1 cellular context compared by ENCODE assay signal in genomic region chr11:116366980-116367640, GRCh38.
TF ChIP-seq lines count a peak whose summit lies in the region.

No MANE protein-coding gene starts in this region.

TF ChIP-seq in HepG2, 621 proteins besides CTCF, POLR2A, EP300 and RAD21 (continued from another document):
- TF ChIP-seq ZNF362 (CRISPR knock-in tag; IDR thresholded peaks at IDR 0.05; ENCODE audit: borderline replicate concordance) (no peak), SNRNP70 (IDR thresholded peaks at IDR 0.05; ENCODE audit: low read depth, low read length) (no peak), NCOR1 (IDR thresholded peaks at IDR 0.05; ENCODE audit: borderline replicate concordance, low read length) (peak; percentile 28; the same call in 1 of the 2 replicates), SOX13 (IDR thresholded peaks at IDR 0.05) (peak; percentile 98), SOX13 (CRISPR knock-in tag; conservative IDR thresholded peaks at IDR 0.05 in 1 of 2, IDR thresholded peaks at IDR 0.05 in 1 of 2) (peak in 1 of 2 experiments; percentile 99; a peak in 2 of 4 replicates), MED13 (CRISPR knock-in tag; IDR thresholded peaks at IDR 0.05) (no peak), ZNF75D (CRISPR knock-in tag; IDR thresholded peaks at IDR 0.05; ENCODE audit: borderline replicate concordance) (no peak), E2F5 (CRISPR knock-in tag; conservative IDR thresholded peaks at IDR 0.05) (no peak), SMC3 (IDR thresholded peaks at IDR 0.05; ENCODE audit: low read length) (peak; percentile 45; the same call in 1 of the 2 replicates), FOSL2 (CRISPR knock-in tag; IDR thresholded peaks at IDR 0.05) (peak; percentile 64; the same call in 1 of the 2 replicates), RFX5 (IDR thresholded peaks at IDR 0.05; ENCODE audit: low read depth, low read length) (no peak), FOXP4 (CRISPR knock-in tag; IDR thresholded peaks at IDR 0.05) (peak; percentile 43; the same call in 1 of the 2 replicates), ZEB1 (IDR thresholded peaks at IDR 0.05; ENCODE audit: insufficient replicate concordance, low read depth) (peak; percentile 63), ZNF331 (CRISPR knock-in tag; IDR thresholded peaks at IDR 0.05) (0 out of 2 replicates have a peak, but pooled peaks have one; percentile 41), ZNF225 (CRISPR knock-in tag; IDR thresholded peaks at IDR 0.05) (no peak), RFXAP (CRISPR knock-in tag; IDR thresholded peaks at IDR 0.05; ENCODE audit: borderline replicate concordance) (no peak), MTA1 (CRISPR knock-in tag; IDR thresholded peaks at IDR 0.05; ENCODE audit: borderline replicate concordance) (no peak), MIER2 (CRISPR knock-in tag; IDR thresholded peaks at IDR 0.05) (peak; percentile 84), ESRRA (CRISPR knock-in tag; IDR thresholded peaks at IDR 0.05; ENCODE audit: low read depth) (no peak), NFKB2 (CRISPR knock-in tag; IDR thresholded peaks at IDR 0.05; ENCODE audit: borderline replicate concordance) (no peak), NR2F6 (IDR thresholded peaks at IDR 0.05) (no peak), NR2F6 (CRISPR knock-in tag; IDR thresholded peaks at IDR 0.05) (peak; percentile 27; the same call in 1 of the 2 replicates), BCL6 (CRISPR knock-in tag; IDR thresholded peaks at IDR 0.05) (peak; percentile 17; the same call in 1 of the 2 replicates), ZXDC (CRISPR knock-in tag; IDR thresholded peaks at IDR 0.05) (no peak), SP140L (CRISPR knock-in tag; IDR thresholded peaks at IDR 0.05; ENCODE audit: borderline replicate concordance) (no peak), ZNF34 (CRISPR knock-in tag; IDR thresholded peaks at IDR 0.05; ENCODE audit: borderline replicate concordance) (no peak), ATAD3A (CRISPR knock-in tag; IDR thresholded peaks at IDR 0.05) (no peak), GATAD2A (CRISPR knock-in tag; IDR thresholded peaks at IDR 0.05) (peak; percentile 68; the same call in 1 of the 2 replicates), ZBTB33 (CRISPR knock-in tag; IDR thresholded peaks at IDR 0.05) (no peak), ZBTB21 (CRISPR knock-in tag; IDR thresholded peaks at IDR 0.05) (no peak), HHEX (CRISPR knock-in tag; IDR thresholded peaks at IDR 0.05) (no peak), CENPX (CRISPR knock-in tag; IDR thresholded peaks at IDR 0.05) (no peak), ZNF20 (CRISPR knock-in tag; IDR thresholded peaks at IDR 0.05) (no peak), ETV5 (CRISPR knock-in tag; IDR thresholded peaks at IDR 0.05; ENCODE audit: borderline replicate concordance) (peak; percentile 29; the same call in 1 of the 2 replicates), TCF7 (IDR thresholded peaks at IDR 0.05; ENCODE audit: low read depth) (0 out of 2 replicates have a peak, but pooled peaks have one; percentile 5), ZNF800 (CRISPR knock-in tag; IDR thresholded peaks at IDR 0.05) (no peak), CHD2 (IDR thresholded peaks at IDR 0.05; ENCODE audit: low read depth, low read length) (no peak), SP5 (CRISPR knock-in tag; IDR thresholded peaks at IDR 0.05; ENCODE audit: borderline replicate concordance, low read depth) (0 out of 2 replicates have a peak, but pooled peaks have one; percentile 29), BHLHE40 (IDR thresholded peaks at IDR 0.05; ENCODE audit: low read length) (peak; percentile 82), ZFX (CRISPR knock-in tag; IDR thresholded peaks at IDR 0.05; ENCODE audit: low read depth) (peak; percentile 43; the same call in 1 of the 2 replicates), KDM1A (CRISPR knock-in tag; IDR thresholded peaks at IDR 0.05) (peak; percentile 82; the same call in 1 of the 2 replicates), SOX5 (CRISPR knock-in tag; IDR thresholded peaks at IDR 0.05; ENCODE audit: borderline replicate concordance) (peak; percentile 99), MAX (IDR thresholded peaks at IDR 0.05) (peak; percentile 35; the same call in 1 of the 2 replicates), ZNF770 (CRISPR knock-in tag; IDR thresholded peaks at IDR 0.05) (peak; percentile 94), HOMEZ (CRISPR knock-in tag; IDR thresholded peaks at IDR 0.05; ENCODE audit: low read depth) (no peak), POGZ (CRISPR knock-in tag; IDR thresholded peaks at IDR 0.05) (no peak), STAT5B (CRISPR knock-in tag; IDR thresholded peaks at IDR 0.05) (no peak), NFKBIZ (CRISPR knock-in tag; IDR thresholded peaks at IDR 0.05) (no peak), ZFP36L1 (CRISPR knock-in tag; IDR thresholded peaks at IDR 0.05) (peak; percentile 51; the same call in 1 of the 2 replicates), SNAPC5 (CRISPR knock-in tag; IDR thresholded peaks at IDR 0.05; ENCODE audit: borderline replicate concordance) (no peak), SNAPC2 (CRISPR knock-in tag; IDR thresholded peaks at IDR 0.05) (no peak), IKZF5 (CRISPR knock-in tag; IDR thresholded peaks at IDR 0.05) (peak; percentile 19; the same call in 1 of the 2 replicates), PITX1 (CRISPR knock-in tag; IDR thresholded peaks at IDR 0.05) (no peak), ZNF292 (CRISPR knock-in tag; IDR thresholded peaks at IDR 0.05; ENCODE audit: borderline replicate concordance, low read depth) (peak; percentile 78; the same call in 1 of the 2 replicates), SALL1 (CRISPR knock-in tag; IDR thresholded peaks at IDR 0.05) (peak; percentile 48), FOXA3 (CRISPR knock-in tag; IDR thresholded peaks at IDR 0.05) (peak; percentile 50; the same call in 1 of the 2 replicates)
